12 cellular contexts compared by ENCODE assay signal in genomic region chr2:8116661-8117060, GRCh38.
DNase-seq lines count a peak whose midpoint lies in the region; ATAC-seq and TF ChIP-seq lines count a peak whose summit lies in the region.
"Had no signal": no experiment of that assay in that cellular context is flagged by ENCODE, and none has a peak within 500 bp of the region (broad histone marks: within the 10 kb centered on the region; RNA-seq: fewer than 3 reads in every experiment).

No MANE protein-coding gene starts in this region.

- H4K20me1 ChIP-seq in DOHH2 (ENCODE audit: control insufficient read depth, insufficient read depth, low read depth, low read length) = no peaks in the 10 kb centered on the region

- peaks cover 14% of the 10 kb centered on the region for H3K4me1 Mint-ChIP-seq in activated CD4-positive, alpha-beta T cell treated with anti-CD3 and anti-CD28 coated beads, Interleukin-2, amount 10 ng/mL, durations not matched to agents 7 days and 5 days

- TF ChIP-seq CTCF in DOHH2 (IDR thresholded peaks at IDR 0.05; ENCODE audit: low read depth, low read length, poor library complexity, severe bottlenecking) = no peak

- no peaks in the 10 kb centered on the region for H3K36me3 ChIP-seq in DOHH2 (ENCODE audit: control insufficient read depth, low read length)
- H3K36me3 ChIP-seq: gastroesophageal sphincter had no signal

- H3K9me2 ChIP-seq in DOHH2 (replicated peaks; ENCODE audit: control insufficient read depth, low read length) = no peaks in the 10 kb centered on the region

- peak overlapping the region; percentile 39 for H3K4me2 ChIP-seq in DOHH2 (ENCODE audit: low read length)

- no peaks in the 10 kb centered on the region for H3K36me3 Mint-ChIP-seq in activated CD4-positive, alpha-beta T cell treated with anti-CD3 and anti-CD28 coated beads, Interleukin-2, amount 10 ng/mL, durations not matched to agents 7 days and 5 days (ENCODE audit: low read depth)
- H3K36me3 Mint-ChIP-seq: mesothelial cell of epicardium had no signal

- no peaks in the 10 kb centered on the region for H3K9me3 ChIP-seq in DOHH2 (ENCODE audit: control insufficient read depth, insufficient read depth, low read length)
- H3K9me3 ChIP-seq: gastroesophageal sphincter had no signal

- peaks cover 13% of the 10 kb centered on the region for H3K4me1 ChIP-seq in DOHH2 (ENCODE audit: control insufficient read depth, low read length)

- H3K79me2 ChIP-seq in DOHH2 (ENCODE audit: control insufficient read depth, low read length) = no peaks in the 10 kb centered on the region

- no peak overlapping the region for H3K4me3 Mint-ChIP-seq in activated CD4-positive, alpha-beta T cell treated with anti-CD3 and anti-CD28 coated beads, Interleukin-2, amount 10 ng/mL, durations not matched to agents 7 days and 5 days
- H3K4me3 Mint-ChIP-seq: mesothelial cell of epicardium had no signal

- ATAC-seq in GM19452 (IDR thresholded peaks at IDR 0.05; ENCODE audit: unreplicated experiment) (peak; percentile 97), HG02981 (IDR thresholded peaks at IDR 0.05; ENCODE audit: unreplicated experiment) (peak; percentile 97)
- ATAC-seq: gastroesophageal sphincter had no signal

- H3K27me3 Mint-ChIP-seq in activated CD4-positive, alpha-beta T cell treated with anti-CD3 and anti-CD28 coated beads, Interleukin-2, amount 10 ng/mL, durations not matched to agents 7 days and 5 days = no peaks in the 10 kb centered on the region

- DNase-seq in NOMO-1 treated with DMSO at 0.1 percent for 48 hours (lab: John Stamatoyannopoulos, UW; ENCODE audit: unreplicated experiment) = peak; percentile 83
- DNase-seq in activated CD4-positive, alpha-beta T cell treated with anti-CD3 and anti-CD28 coated beads, Interleukin-2, amount 10 ng/mL, durations not matched to agents 7 days and 5 days = no peak
- no peak for DNase-seq in HUDEP-2 (lab: John Stamatoyannopoulos, UW; ENCODE audit: unreplicated experiment in 76 of 76)
- no peak for DNase-seq in NCI-H446 (lab: John Stamatoyannopoulos, UW)
- no peak for DNase-seq in caudate nucleus (lab: John Stamatoyannopoulos, UW)
- DNase-seq: NCI-H1092, SHP77 treated with DMSO at 0.1 percent for 48 hours had no signal

- no peaks in the 10 kb centered on the region for H3F3A ChIP-seq in DOHH2 (ENCODE audit: control insufficient read depth, insufficient read depth)

- no peak overlapping the region for H3K27ac Mint-ChIP-seq in activated CD4-positive, alpha-beta T cell treated with anti-CD3 and anti-CD28 coated beads, Interleukin-2, amount 10 ng/mL, durations not matched to agents 7 days and 5 days
- H3K27ac Mint-ChIP-seq: mesothelial cell of epicardium had no signal

- H3K4me3 ChIP-seq in DOHH2 (ENCODE audit: low read length) = no peak overlapping the region
- H3K4me3 ChIP-seq: gastroesophageal sphincter had no signal

- CTCF ChIA-PET in activated CD4-positive, alpha-beta T cell treated with anti-CD3 and anti-CD28 coated beads, Interleukin-2, amount 10 ng/mL, durations not matched to agents 7 days and 5 days (lab: Charles Lee) = interaction anchor here (1.1 kb wide), 1 partner anchor 18 kb away, joined by 3 read pairs; no protein-coding TSS in a partner anchor

- H3K9me3 Mint-ChIP-seq in activated CD4-positive, alpha-beta T cell treated with anti-CD3 and anti-CD28 coated beads, Interleukin-2, amount 10 ng/mL, durations not matched to agents 7 days and 5 days = peaks cover 6% of the 10 kb centered on the region

- H3K27ac ChIP-seq in DOHH2 (ENCODE audit: low read depth, low read length) = no peak overlapping the region
- no peak overlapping the region for H3K27ac ChIP-seq in caudate nucleus (ENCODE audit: low read depth, low read length)
- H3K27ac ChIP-seq: gastroesophageal sphincter had no signal

- POLR2A ChIA-PET in activated CD4-positive, alpha-beta T cell treated with anti-CD3 and anti-CD28 coated beads, Interleukin-2, amount 10 ng/mL, durations not matched to agents 7 days and 5 days (lab: Charles Lee) = no interaction called here

- no peaks in the 10 kb centered on the region for H3K27me3 ChIP-seq in DOHH2 (ENCODE audit: control insufficient read depth, low read length)
- H3K27me3 ChIP-seq: gastroesophageal sphincter had no signal
